27 cellular contexts compared by ENCODE assay signal in the genomic region with DNA sequence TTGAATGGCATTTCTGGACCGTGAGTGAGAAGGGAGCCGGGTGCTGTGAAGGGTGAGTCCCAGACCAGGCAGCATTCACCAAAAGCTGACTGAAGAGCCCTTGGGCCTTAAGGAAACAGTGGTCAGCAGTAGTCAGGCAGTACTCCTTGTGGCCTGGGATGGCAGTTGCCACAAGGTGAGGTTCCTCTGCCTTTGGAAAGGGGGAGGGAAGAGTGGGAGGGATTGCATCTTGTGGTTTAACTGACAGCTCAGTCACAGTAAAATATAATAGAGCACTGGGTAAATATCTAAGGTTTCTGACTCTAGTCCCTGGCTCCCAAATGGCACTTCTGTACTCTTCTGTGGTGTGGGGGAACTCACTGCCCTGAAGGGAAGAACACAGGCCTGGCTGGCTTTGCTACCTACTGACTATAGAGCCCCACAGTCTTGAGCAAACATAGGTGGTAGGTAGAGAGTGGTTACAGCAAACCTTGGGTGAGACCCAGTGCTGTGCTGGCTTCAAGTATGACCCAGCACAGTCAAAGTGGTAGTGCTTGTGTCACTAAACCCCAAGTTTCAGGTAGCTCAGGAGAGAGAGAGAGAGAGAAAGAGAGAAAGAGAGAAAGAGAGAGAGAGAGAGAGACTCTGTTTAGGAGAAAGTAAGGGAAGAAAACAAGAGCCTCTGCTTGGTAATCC.
DNase-seq lines count a peak whose midpoint lies in the region; ATAC-seq and TF ChIP-seq lines count a peak whose summit lies in the region.
"Had no signal": no experiment of that assay in that cellular context is flagged by ENCODE, and none has a peak within 500 bp of the region (broad histone marks: within the 10 kb centered on the region; RNA-seq: fewer than 3 reads in every experiment).

No MANE protein-coding gene starts in this region.

- H3K9ac ChIP-seq in endodermal cell (ENCODE audit: extremely low read depth, low read length, poor library complexity, severe bottlenecking) = no peak overlapping the region
- no peak overlapping the region for H3K9ac ChIP-seq in smooth muscle cell (ENCODE audit: low read depth)

- H3K79me2 ChIP-seq in smooth muscle cell (ENCODE audit: low read depth) = no peaks in the 10 kb centered on the region

- H3F3A ChIP-seq in smooth muscle cell (ENCODE audit: low read depth) = no peaks in the 10 kb centered on the region

- H3K36me3 Mint-ChIP-seq in activated CD4-positive, alpha-beta T cell treated with anti-CD3 and anti-CD28 coated beads, Interleukin-2, amount 10 ng/mL, durations not matched to agents 7 days and 5 days (ENCODE audit: low read depth) = peaks cover 6% of the 10 kb centered on the region
- peaks cover 18% of the 10 kb centered on the region for H3K36me3 Mint-ChIP-seq in T-helper 1 cell treated with Interleukin-12 subunit alpha and Interleukin-12 subunit beta and Interleukin-4 antibody, amounts not matched to agents 30 μg/mL and 1 μg/mL, for 36 hours (ENCODE audit: low read depth)
- peaks cover 3% of the 10 kb centered on the region for H3K36me3 Mint-ChIP-seq in endodermal cell (ENCODE audit: low read depth)

- H3K27ac ChIP-seq in endodermal cell (ENCODE audit: low read depth, low read length) (no peak overlapping the region), smooth muscle cell (ENCODE audit: low read depth) (no peak overlapping the region)
- H3K27ac ChIP-seq: left ventricle myocardium inferior, right atrium auricular region, vagina had no signal

- TF ChIP-seq CTCF in endodermal cell (conservative IDR thresholded peaks at IDR 0.05) (peak; percentile 14), smooth muscle cell (IDR thresholded peaks at IDR 0.05; ENCODE audit: borderline replicate concordance, insufficient read depth, poor library complexity, severe bottlenecking) (no peak)

- no peaks in the 10 kb centered on the region for H3K27me3 ChIP-seq in endodermal cell (ENCODE audit: control insufficient read depth, insufficient read depth, low read length, poor library complexity, severe bottlenecking)
- H3K27me3 ChIP-seq in smooth muscle cell (ENCODE audit: low read depth) = no peaks in the 10 kb centered on the region
- H3K27me3 ChIP-seq: right atrium auricular region, vagina had no signal

- H3K4me1 ChIP-seq in endodermal cell (ENCODE audit: control insufficient read depth, insufficient read depth, low read length) (no peaks in the 10 kb centered on the region), smooth muscle cell (ENCODE audit: low read depth) (no peaks in the 10 kb centered on the region)
- H3K4me1 ChIP-seq: left ventricle myocardium inferior, right atrium auricular region, vagina had no signal

- no peak overlapping the region for H3K4me3 Mint-ChIP-seq in activated CD4-positive, alpha-beta T cell treated with anti-CD3 and anti-CD28 coated beads, Interleukin-2, amount 10 ng/mL, durations not matched to agents 7 days and 5 days
- peak overlapping the region; percentile 68 for H3K4me3 Mint-ChIP-seq in T-helper 1 cell treated with Interleukin-12 subunit alpha and Interleukin-12 subunit beta and Interleukin-4 antibody, amounts not matched to agents 30 μg/mL and 1 μg/mL, for 36 hours
- no peak overlapping the region for H3K4me3 Mint-ChIP-seq in endodermal cell
- H3K4me3 Mint-ChIP-seq: B cell, H9 had no signal

- H3K27ac Mint-ChIP-seq in activated CD4-positive, alpha-beta T cell treated with anti-CD3 and anti-CD28 coated beads, Interleukin-2, amount 10 ng/mL, durations not matched to agents 7 days and 5 days = peak overlapping the region; percentile 76
- H3K27ac Mint-ChIP-seq in T-helper 1 cell treated with Interleukin-12 subunit alpha and Interleukin-12 subunit beta and Interleukin-4 antibody, amounts not matched to agents 30 μg/mL and 1 μg/mL, for 36 hours = peak overlapping the region; percentile 79
- no peak overlapping the region for H3K27ac Mint-ChIP-seq in endodermal cell
- H3K27ac Mint-ChIP-seq: B cell, H9, T-cell had no signal

- H4K20me1 ChIP-seq in smooth muscle cell (ENCODE audit: low read depth) = no peaks in the 10 kb centered on the region

- no peak for ATAC-seq in GM19351 (IDR thresholded peaks at IDR 0.05; ENCODE audit: unreplicated experiment)
- ATAC-seq in HG02642 (IDR thresholded peaks at IDR 0.05; ENCODE audit: poor library complexity, unreplicated experiment) = no peak
- ATAC-seq: T-cell had no signal

- no peak overlapping the region for H2AFZ ChIP-seq in smooth muscle cell (ENCODE audit: low read depth)

- POLR2A ChIA-PET in activated CD4-positive, alpha-beta T cell treated with anti-CD3 and anti-CD28 coated beads, Interleukin-2, amount 10 ng/mL, durations not matched to agents 7 days and 5 days (lab: Charles Lee) = no interaction called here

- H3K9me3 ChIP-seq in endodermal cell (ENCODE audit: control insufficient read depth, low read length) (peaks cover 7% of the 10 kb centered on the region), smooth muscle cell (replicated peaks; ENCODE audit: low read depth) (no peaks in the 10 kb centered on the region)
- H3K9me3 ChIP-seq: left ventricle myocardium inferior, right atrium auricular region, vagina had no signal

- H3K9me3 Mint-ChIP-seq in activated CD4-positive, alpha-beta T cell treated with anti-CD3 and anti-CD28 coated beads, Interleukin-2, amount 10 ng/mL, durations not matched to agents 7 days and 5 days = peaks cover 18% of the 10 kb centered on the region
- H3K9me3 Mint-ChIP-seq in T-helper 1 cell treated with Interleukin-12 subunit alpha and Interleukin-12 subunit beta and Interleukin-4 antibody, amounts not matched to agents 30 μg/mL and 1 μg/mL, for 36 hours = peaks cover 18% of the 10 kb centered on the region
- H3K9me3 Mint-ChIP-seq in endodermal cell = peaks cover 62% of the 10 kb centered on the region

- H3K4me1 Mint-ChIP-seq in activated CD4-positive, alpha-beta T cell treated with anti-CD3 and anti-CD28 coated beads, Interleukin-2, amount 10 ng/mL, durations not matched to agents 7 days and 5 days = peaks cover 28% of the 10 kb centered on the region
- H3K4me1 Mint-ChIP-seq in T-helper 1 cell treated with Interleukin-12 subunit alpha and Interleukin-12 subunit beta and Interleukin-4 antibody, amounts not matched to agents 30 μg/mL and 1 μg/mL, for 36 hours (ENCODE audit: low read depth) = peaks cover 15% of the 10 kb centered on the region
- H3K4me1 Mint-ChIP-seq in endodermal cell = no peaks in the 10 kb centered on the region
- H3K4me1 Mint-ChIP-seq: B cell had no signal

- no peaks in the 10 kb centered on the region for H3K36me3 ChIP-seq in endodermal cell (ENCODE audit: control insufficient read depth, insufficient read depth, low read length)
- no peaks in the 10 kb centered on the region for H3K36me3 ChIP-seq in smooth muscle cell (ENCODE audit: low read depth)
- H3K36me3 ChIP-seq: left ventricle myocardium inferior, right atrium auricular region, vagina had no signal

- no peak overlapping the region for H3K4me2 ChIP-seq in smooth muscle cell

- no peaks in the 10 kb centered on the region for H3K27me3 Mint-ChIP-seq in activated CD4-positive, alpha-beta T cell treated with anti-CD3 and anti-CD28 coated beads, Interleukin-2, amount 10 ng/mL, durations not matched to agents 7 days and 5 days
- no peaks in the 10 kb centered on the region for H3K27me3 Mint-ChIP-seq in T-helper 1 cell treated with Interleukin-12 subunit alpha and Interleukin-12 subunit beta and Interleukin-4 antibody, amounts not matched to agents 30 μg/mL and 1 μg/mL, for 36 hours (ENCODE audit: low read depth)
- no peaks in the 10 kb centered on the region for H3K27me3 Mint-ChIP-seq in endodermal cell (ENCODE audit: insufficient read depth)

- CTCF ChIA-PET in activated CD4-positive, alpha-beta T cell treated with anti-CD3 and anti-CD28 coated beads, Interleukin-2, amount 10 ng/mL, durations not matched to agents 7 days and 5 days (lab: Charles Lee) = interaction anchor here (0.7 kb wide), 1 partner anchor 11 kb away, joined by 3 read pairs; no protein-coding TSS in a partner anchor

- 87% methylated on average over 2 of the region's 2 CpGs; no CpG with 5 or more reads in 1 of the 2 experiments for WGBS in endodermal cell (ENCODE audit: insufficient coverage in 1 of 2, insufficient read length in 1 of 2), 2 experiments
- WGBS in smooth muscle cell (ENCODE audit: low lambda C conversion rate) = 91% methylated on average over 2 of the region's 2 CpGs

- H3K4me3 ChIP-seq in endodermal cell (ENCODE audit: low read length) = no peak overlapping the region
- no peak overlapping the region for H3K4me3 ChIP-seq in smooth muscle cell
- H3K4me3 ChIP-seq: left ventricle myocardium inferior, right atrium auricular region, vagina had no signal

- no peak for DNase-seq in activated CD4-positive, alpha-beta T cell treated with anti-CD3 and anti-CD28 coated beads, Interleukin-2, amount 10 ng/mL, durations not matched to agents 7 days and 5 days
- no peak for DNase-seq in activated CD4-positive, alpha-beta T cell treated with anti-CD3 and anti-CD28 coated beads, Interleukin-2, amount 50 U/mL, for 1 hour
- DNase-seq in ELF-1 (ENCODE audit: low read depth, low spot score) (peak; percentile 15), endodermal cell (no peak), smooth muscle cell (lab: John Stamatoyannopoulos, UW; ENCODE audit: unreplicated experiment) (no peak)
- DNase-seq: activated CD8-positive, alpha-beta memory T cell treated with anti-CD3 and anti-CD28 coated beads, Interleukin-2, amount 50 U/mL, for 48 hours; activated gamma-delta T cell treated with Interleukin-2 at 50 U/mL for 16 hours; amygdala; CD8-positive, alpha-beta memory T cell; effector CD8-positive, alpha-beta T cell; H9; islet precursor cell; KG1; left ventricle myocardium inferior; MM.1S; NCI-H446 treated with DMSO at 0.1 percent for 48 hours; NCI-H82; RPMI8226; stimulated activated CD4-positive, alpha-beta T cell treated with anti-CD3 and anti-CD28 coated beads, Interleukin-4, amount 100 ng/mL, for 24 hours; stimulated activated naive CD4-positive, alpha-beta T cell; T-cell had no signal
